14 cellular contexts compared by ENCODE assay signal in genomic region chr7:20111821-20112542, GRCh38.
"Had no signal": no experiment of that assay in that cellular context is flagged by ENCODE, and none has a peak within 500 bp of the region (broad histone marks: within the 10 kb centered on the region; RNA-seq: fewer than 3 reads in every experiment).

No MANE protein-coding gene starts in this region.

- H3K9me3 Mint-ChIP-seq: activated CD4-positive, alpha-beta T cell treated with anti-CD3 and anti-CD28 coated beads, Interleukin-2, amount 10 ng/mL, durations not matched to agents 7 days and 5 days; activated naive CD4-positive, alpha-beta T cell treated with anti-CD3 and anti-CD28 coated beads, Interleukin-2, amount 50 U/mL, for 24 hours had no signal

- DNase-seq: activated CD4-positive, alpha-beta T cell treated with anti-CD3 and anti-CD28 coated beads, Interleukin-2, amount 10 ng/mL, durations not matched to agents 7 days and 5 days; activated CD4-positive, CD25-positive, alpha-beta regulatory T cell; activated effector memory CD4-positive, alpha-beta T cell treated with anti-CD3 and anti-CD28 coated beads, Interleukin-2, amount 50 U/mL, for 16 hours; amygdala; dermis blood vessel endothelial cell; effector memory CD4-positive, alpha-beta T cell; esophagus squamous epithelium; left cardiac atrium; lower lobe of right lung; natural killer cell; sigmoid colon; spleen; stimulated activated naive CD4-positive, alpha-beta T cell treated with Interleukin-2 at 50 U/mL for 16 hours had no signal

- H3K27me3 Mint-ChIP-seq: activated naive CD4-positive, alpha-beta T cell treated with anti-CD3 and anti-CD28 coated beads, Interleukin-2, amount 50 U/mL, for 24 hours had no signal

- ATAC-seq: left cardiac atrium, lower lobe of right lung, natural killer cell had no signal

- H3K27ac Mint-ChIP-seq: activated CD4-positive, alpha-beta T cell treated with anti-CD3 and anti-CD28 coated beads, Interleukin-2, amount 10 ng/mL, durations not matched to agents 7 days and 5 days; activated naive CD4-positive, alpha-beta T cell treated with anti-CD3 and anti-CD28 coated beads, Interleukin-2, amount 50 U/mL, for 24 hours; natural killer cell had no signal

- H3K4me3 Mint-ChIP-seq: activated CD4-positive, alpha-beta T cell treated with anti-CD3 and anti-CD28 coated beads, Interleukin-2, amount 10 ng/mL, durations not matched to agents 7 days and 5 days; activated naive CD4-positive, alpha-beta T cell treated with anti-CD3 and anti-CD28 coated beads, Interleukin-2, amount 50 U/mL, for 24 hours; natural killer cell had no signal

- H3K36me3 Mint-ChIP-seq: activated naive CD4-positive, alpha-beta T cell treated with anti-CD3 and anti-CD28 coated beads, Interleukin-2, amount 50 U/mL, for 24 hours; natural killer cell had no signal

- H3K4me1 Mint-ChIP-seq: activated naive CD4-positive, alpha-beta T cell treated with anti-CD3 and anti-CD28 coated beads, Interleukin-2, amount 50 U/mL, for 24 hours; natural killer cell had no signal
